In the genomic region with DNA sequence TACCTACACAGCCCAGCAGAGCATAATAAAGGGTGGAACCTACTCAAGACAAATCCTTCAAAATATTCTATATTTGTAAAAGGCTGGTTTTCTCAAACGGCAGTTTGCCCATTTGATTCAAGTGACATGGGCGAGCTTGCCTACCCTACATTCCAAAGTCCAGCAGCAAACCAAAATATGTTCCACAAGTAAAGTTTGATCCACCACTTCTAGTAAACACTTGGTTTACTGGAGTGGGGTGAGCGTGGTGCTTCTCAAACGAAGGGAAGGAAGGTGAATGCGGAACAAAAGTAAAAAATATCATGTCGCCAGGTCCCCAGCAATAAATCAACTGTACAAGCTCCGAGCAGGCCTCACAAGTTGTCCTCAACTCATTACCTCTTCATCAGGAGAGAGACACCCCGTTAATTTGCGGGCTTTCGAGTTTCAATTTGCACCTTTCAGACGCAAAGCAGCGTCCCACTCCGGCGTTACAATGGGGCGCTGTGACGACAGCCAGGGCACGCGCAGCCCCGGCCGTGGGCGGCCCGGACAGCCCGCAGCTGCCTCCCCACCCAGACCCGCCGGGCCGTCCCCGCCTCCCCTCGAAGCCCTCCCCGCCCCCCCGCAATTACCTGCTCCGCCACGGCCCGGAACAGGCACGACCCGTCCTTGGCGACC, we compare ENCODE assay signal across 8 cellular contexts. TPM values are rescaled to one million over a fixed set of nuclear protein-coding genes. Genes with fewer than 3 reads are reported as not detected.
DNase-seq lines count a peak whose midpoint lies in the region; ATAC-seq and TF ChIP-seq lines count a peak whose summit lies in the region.

No MANE protein-coding gene starts in this region.

- intact Hi-C loops in Panc1 (cut with micrococcal nuclease; ENCODE audit: unreplicated experiment) = no loop called here

- H3K4me3 ChIP-seq in Panc1 (ENCODE audit: low read depth in 2 of 2, low read length in 2 of 2) = peak overlapping the region; percentile 71 to 73
- peak overlapping the region; percentile 89 to 97 for H3K4me3 ChIP-seq in stomach smooth muscle (ENCODE audit: low read length in 2 of 2)

- peak overlapping the region; percentile 84 for H3K27ac ChIP-seq in Panc1 (ENCODE audit: low read length)
- peak overlapping the region; percentile 74 for H3K27ac ChIP-seq in stomach smooth muscle (ENCODE audit: low read length)

- peak overlapping the region; percentile 51 for H3K27ac Mint-ChIP-seq in neural crest cell (ENCODE audit: unreplicated experiment)

- BruUV-seq in Panc1 (replicated peaks; lab: Mats Ljungman, UMichigan) = no TSS peak

- H3K4me1 ChIP-seq in Panc1 (ENCODE audit: control insufficient read depth, insufficient read depth, low read length) (peaks cover 7% of the 10 kb centered on the region), stomach smooth muscle (ENCODE audit: control insufficient read depth, insufficient read depth, low read length) (peaks cover 6% of the 10 kb centered on the region)

- TF ChIP-seq CTCF in Panc1 (IDR thresholded peaks at IDR 0.05) (no peak), neural crest cell (conservative IDR thresholded peaks at IDR 0.05) (no peak)

- H3K9me3 ChIP-seq in Panc1 (ENCODE audit: control insufficient read depth, insufficient read depth, low read depth, low read length) (no peaks in the 10 kb centered on the region), stomach smooth muscle (ENCODE audit: control insufficient read depth in 2 of 2, low read length in 2 of 2) (no peaks in the 10 kb centered on the region)

- peak; percentile 55 for DNase-seq in ACHN
- no peak for DNase-seq in Panc1 (ENCODE audit: low read depth, low spot score)
- peak; percentile 70 for DNase-seq in activated T-helper 9 cell treated with anti-CD3 and anti-CD28 coated beads, Interleukin-2, amount 50 U/mL, for 16 hours (ENCODE audit: low read depth)
- peak; percentile 22 for DNase-seq in fibroblast of the conjunctiva (ENCODE audit: low read depth)
- peak; percentile 6 for DNase-seq in neural crest cell (ENCODE audit: low read depth, low spot score)

- peak; percentile 54 for ATAC-seq in GM18867 (IDR thresholded peaks at IDR 0.05; ENCODE audit: unreplicated experiment)
- ATAC-seq in HG03095 (IDR thresholded peaks at IDR 0.05; ENCODE audit: unreplicated experiment) = peak; percentile 46
- peak; percentile 73 for ATAC-seq in Panc1

- peak overlapping the region; percentile 95 for H3K4me3 Mint-ChIP-seq in neural crest cell

- H3K27me3 ChIP-seq in Panc1 (ENCODE audit: control insufficient read depth, insufficient read depth, low read length) = no peaks in the 10 kb centered on the region
- H3K27me3 ChIP-seq in stomach smooth muscle (ENCODE audit: control insufficient read depth in 1 of 2, insufficient read depth in 2 of 2, low read length in 2 of 2) = no peaks in the 10 kb centered on the region

- no peaks in the 10 kb centered on the region for H3K9me3 Mint-ChIP-seq in neural crest cell

- in situ Hi-C loops in ACHN (cut with HindIII; ENCODE audit: low pct_ligation_motif_present, low pct_unique_long_range_greater_than_20kb, low sequenced_read_pairs) = no loop called here
- in situ Hi-C loops in Panc1 (cut with HindIII; ENCODE audit: low pct_unique_long_range_greater_than_20kb, low sequenced_read_pairs) = no loop called here

- no peaks in the 10 kb centered on the region for H3K27me3 Mint-ChIP-seq in neural crest cell (ENCODE audit: low read depth)

- CTCF ChIA-PET in Panc1 (lab: Charles Lee) = no interaction called here

- H3K36me3 ChIP-seq in Panc1 (ENCODE audit: control insufficient read depth, insufficient read depth, low read length) = 0 out of 2 replicates have a peak, but pooled peaks cover 3% of the 10 kb centered on the region
- H3K36me3 ChIP-seq in stomach smooth muscle (ENCODE audit: control insufficient read depth in 2 of 2, insufficient read depth in 2 of 2, low read length in 2 of 2) = no peaks in the 10 kb centered on the region

- POLR2A ChIA-PET in Panc1 (lab: Charles Lee) = interaction anchor here (0.7 kb wide), 1 partner anchor 68 kb away, joined by 5 read pairs; no protein-coding TSS in a partner anchor

- peaks cover 34% of the 10 kb centered on the region for H3K4me1 Mint-ChIP-seq in neural crest cell

- H3K9ac ChIP-seq in stomach smooth muscle (ENCODE audit: low read length in 2 of 2) = peak overlapping the region; percentile 79 to 90

- H3K36me3 Mint-ChIP-seq in neural crest cell (ENCODE audit: low read depth) = peaks cover 7% of the 10 kb centered on the region

RNA-seq across cellular contexts. Expression of gene OTUD4, which starts 1.1 kb away (rescaled TPM):
- total RNA-seq in Panc1 (2021; ENCODE audit: unreplicated experiment) (31.5 TPM), neural crest cell (31.1 and 34.0 TPM in 2 replicates)
- polyA plus RNA-seq in Panc1 (2012; ENCODE audit: insufficient read length) = 8.9 TPM
